In the genomic region with DNA sequence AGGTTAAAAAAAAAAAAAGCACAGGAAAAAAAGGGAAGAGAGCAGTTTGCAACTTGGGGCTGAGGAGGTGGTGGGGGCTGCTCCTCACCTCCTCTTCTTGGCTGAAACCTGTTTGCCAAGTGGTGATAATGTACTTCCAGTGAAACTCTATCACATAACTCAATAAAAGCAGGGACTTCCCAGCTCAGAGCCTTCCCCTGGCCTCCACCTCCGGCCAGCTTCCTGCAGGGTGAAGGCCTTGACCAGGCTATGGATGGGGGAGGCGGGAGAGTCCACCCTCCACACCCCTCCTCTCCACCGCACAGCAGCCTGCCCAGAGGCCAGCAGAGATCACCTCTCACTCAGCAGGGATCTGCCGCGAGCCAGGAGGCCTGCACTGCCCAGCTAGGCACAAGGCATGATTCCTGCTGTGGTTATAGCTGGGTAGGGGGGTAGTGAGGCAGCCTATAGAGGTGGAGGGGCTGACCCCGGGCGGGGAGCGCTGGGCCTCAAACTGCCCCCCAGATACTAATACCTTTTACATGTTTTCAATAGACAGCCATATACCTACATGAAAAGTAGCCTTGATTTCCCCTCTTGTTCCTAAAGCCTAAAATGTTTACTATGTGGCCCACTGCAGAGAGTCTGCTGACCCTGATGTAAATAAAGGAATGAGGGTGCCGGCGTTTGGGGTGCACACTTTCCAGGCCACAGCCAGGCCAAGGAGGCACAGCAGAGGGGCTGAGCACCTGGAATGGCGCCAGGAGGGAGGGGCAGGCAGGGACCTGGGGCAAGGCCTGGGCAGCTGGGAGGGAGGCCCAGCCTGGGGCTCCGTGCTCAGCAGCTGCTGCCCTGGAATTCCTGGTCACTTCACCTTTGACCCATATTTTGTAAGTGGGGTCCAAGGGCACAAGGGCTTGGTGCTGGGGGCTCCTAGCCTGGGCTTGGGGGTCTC, we compare ENCODE assay signal across 9 cellular contexts. TPM values are rescaled to one million over a fixed set of nuclear protein-coding genes. Genes with fewer than 3 reads are reported as not detected.
DNase-seq lines count a peak whose midpoint lies in the region; ATAC-seq and TF ChIP-seq lines count a peak whose summit lies in the region.
"Had no signal": no experiment of that assay in that cellular context is flagged by ENCODE, and none has a peak within 500 bp of the region (broad histone marks: within the 10 kb centered on the region; RNA-seq: fewer than 3 reads in every experiment).

No MANE protein-coding gene starts in this region.

- H2BK120ac ChIP-seq in mesendoderm (ENCODE audit: low read depth, low read length) = no peak overlapping the region

- H4K5ac ChIP-seq in mesendoderm (ENCODE audit: low read length) = no peak overlapping the region

- peaks cover 12% of the 10 kb centered on the region for H3F3A ChIP-seq in PC-9 (ENCODE audit: insufficient read depth, low read depth)

- H3K79me1 ChIP-seq in mesendoderm (ENCODE audit: low read length) = peaks cover 23% of the 10 kb centered on the region

- H2AFZ ChIP-seq in PC-9 (no peak overlapping the region), osteoblast (ENCODE audit: low read length) (no peak overlapping the region)

- no peak for TF ChIP-seq CTCF in PC-9 (conservative IDR thresholded peaks at IDR 0.05)
- TF ChIP-seq CTCF in fibroblast of pulmonary artery (IDR thresholded peaks at IDR 0.05; ENCODE audit: low read length, missing control alignments) = no peak
- TF ChIP-seq CTCF in osteoblast (IDR thresholded peaks at IDR 0.05; ENCODE audit: extremely low read depth, low read depth, low read length) = no peak

- H3K9me3 ChIP-seq in PC-9 (ENCODE audit: insufficient read depth, low read depth) = no peaks in the 10 kb centered on the region
- H3K9me3 ChIP-seq in osteoblast (ENCODE audit: low read depth, low read length) = no peaks in the 10 kb centered on the region

- H3K4ac ChIP-seq in mesendoderm (ENCODE audit: low read depth, low read length) = no peak overlapping the region

- no peak overlapping the region for H4K8ac ChIP-seq in mesendoderm (ENCODE audit: low read depth, low read length)

- H2BK15ac ChIP-seq in mesendoderm (replicated peaks; ENCODE audit: low read depth) = no peak overlapping the region

- no peak overlapping the region for H3K18ac ChIP-seq in mesendoderm (ENCODE audit: low read length)

- no peak overlapping the region for H2BK5ac ChIP-seq in mesendoderm (ENCODE audit: low read length)

- intact Hi-C loops in PC-9 (cut with micrococcal nuclease; ENCODE audit: unreplicated experiment) = no loop called here

- no peaks in the 10 kb centered on the region; the same call in 1 of the 2 replicates for H3K36me3 ChIP-seq in PC-9 (ENCODE audit: low read depth)
- peaks cover 3% of the 10 kb centered on the region for H3K36me3 ChIP-seq in osteoblast (ENCODE audit: insufficient read depth, low read length)
- H3K36me3 ChIP-seq in mesendoderm (ENCODE audit: control insufficient read depth, insufficient read depth, low read length) = no peaks in the 10 kb centered on the region

- POLR2A ChIA-PET in PC-9 (lab: Charles Lee; ENCODE audit: unreplicated experiment) = no interaction called here

- H4K20me1 ChIP-seq in PC-9 (ENCODE audit: insufficient read depth) (peaks cover 95% of the 10 kb centered on the region), osteoblast (ENCODE audit: insufficient read depth, low read length) (peaks cover 78% of the 10 kb centered on the region)

- H3K4me2 ChIP-seq in PC-9 (peak overlapping the region; percentile 50), osteoblast (ENCODE audit: insufficient read depth, low read length) (no peak overlapping the region), mesendoderm (ENCODE audit: low read length) (no peak overlapping the region)

- H3K9ac ChIP-seq in mesendoderm (ENCODE audit: low read length) = no peak overlapping the region

- no peaks in the 10 kb centered on the region for H3K9me2 ChIP-seq in PC-9 (ENCODE audit: insufficient read depth)

- in situ Hi-C loops in Caki2 (cut with HindIII; ENCODE audit: low pct_unique_long_range_greater_than_20kb, low sequenced_read_pairs) = no loop called here

- no peak overlapping the region for H3K4me3 ChIP-seq in PC-9
- H3K4me3 ChIP-seq in fibroblast of pulmonary artery (replicated peaks; ENCODE audit: low read depth, low read length) = no peak overlapping the region
- H3K4me3 ChIP-seq in osteoblast (ENCODE audit: insufficient read depth, low read length) = no peak overlapping the region
- H3K4me3 ChIP-seq in mesendoderm (ENCODE audit: low read length) = no peak overlapping the region

- H3K79me2 ChIP-seq in PC-9 (ENCODE audit: low read depth) = peaks cover 99% of the 10 kb centered on the region
- peaks cover 98% of the 10 kb centered on the region for H3K79me2 ChIP-seq in osteoblast (ENCODE audit: insufficient read depth, low read length)
- H3K79me2 ChIP-seq in mesendoderm (ENCODE audit: control insufficient read depth, insufficient read depth, low read length) = peaks cover 91% of the 10 kb centered on the region

- no peak overlapping the region for H2AK5ac ChIP-seq in mesendoderm (ENCODE audit: low read length)

- no peak overlapping the region for H3K23ac ChIP-seq in mesendoderm (ENCODE audit: low read length)

- DNase-seq in Caki2 (ENCODE audit: low read depth) (peak; percentile 71), PC-9 (peak; percentile 71 to 78), fibroblast of pulmonary artery (ENCODE audit: low read depth) (peak; percentile 58), osteoblast (ENCODE audit: insufficient read length, low spot score, missing footprints) (peak; percentile 84), mesendoderm (no peak), H4 (ENCODE audit: low spot score) (no peak)
- no peak for DNase-seq in activated naive CD4-positive, alpha-beta T cell treated with Interleukin-2 at 50 U/mL for 16 hours
- DNase-seq: NCI-H1694 had no signal

- H3K27ac ChIP-seq in PC-9 = peak overlapping the region; percentile 69
- H3K27ac ChIP-seq in osteoblast (ENCODE audit: low read depth, low read length) = peak overlapping the region; percentile 28
- no peak overlapping the region for H3K27ac ChIP-seq in mesendoderm (ENCODE audit: low read depth, low read length)

- no CpG with 5 or more reads among the region's 12 CpGs for WGBS in mesendoderm (ENCODE audit: extremely low coverage, insufficient coverage, low lambda C conversion rate)

- H3K27me3 ChIP-seq in PC-9 (ENCODE audit: insufficient read depth, low read depth) (no peaks in the 10 kb centered on the region), osteoblast (ENCODE audit: insufficient read depth, low read length) (no peaks in the 10 kb centered on the region), mesendoderm (ENCODE audit: insufficient read depth, low read length, poor library complexity) (no peaks in the 10 kb centered on the region)

- ATAC-seq in GM21515 (IDR thresholded peaks at IDR 0.05; ENCODE audit: unreplicated experiment) = no peak

- CTCF ChIA-PET in PC-9 (lab: Charles Lee) = no interaction called here

- no TSS peak for BruUV-seq in PC-9 (replicated peaks; lab: Mats Ljungman, UMichigan)

- H3K56ac ChIP-seq in mesendoderm (ENCODE audit: low read length) = no peak overlapping the region

- H3K4me1 ChIP-seq in PC-9 (replicated peaks; ENCODE audit: insufficient read depth) = peaks cover 24% of the 10 kb centered on the region
- peaks cover 22% of the 10 kb centered on the region for H3K4me1 ChIP-seq in osteoblast (ENCODE audit: insufficient read depth, low read length)
- H3K4me1 ChIP-seq in mesendoderm (ENCODE audit: control insufficient read depth, low read depth, low read length) = peaks cover 3% of the 10 kb centered on the region

RNA-seq across cellular contexts. Expression of gene ZNF787, which starts 10.3 kb away (rescaled TPM):
- total RNA-seq in Caki2 (2014; rRNA removed; shearing (Covaris generic); ENCODE audit: low replicate concordance) = 63.4 and 64.2 TPM in 2 replicates
- total RNA-seq in PC-9 (2021) (51.4 and 51.5 TPM in 2 replicates), osteoblast (23.6 and 27.5 TPM in 2 replicates)
- polyA plus RNA-seq in mesendoderm (2013, experiment 1 of 2) = 50.7 TPM
- polyA plus RNA-seq in mesendoderm (2013, experiment 2 of 2) = 51.3 TPM
- 8.6 and 12.4 TPM in 2 replicates for total RNA-seq in H4 (2014; rRNA removed; shearing (Covaris generic))

RNA-seq across cellular contexts. Expression of gene ZNF444, which starts 30.3 kb away (rescaled TPM):
- total RNA-seq in Caki2 (2014; rRNA removed; shearing (Covaris generic); ENCODE audit: low replicate concordance) = 30.9 and 31.3 TPM in 2 replicates
- total RNA-seq in PC-9 (2021) (50.5 and 74.2 TPM in 2 replicates), osteoblast (13.0 and 16.6 TPM in 2 replicates)
- 19.9 TPM for polyA plus RNA-seq in mesendoderm (2013, experiment 1 of 2)
- 20.3 TPM for polyA plus RNA-seq in mesendoderm (2013, experiment 2 of 2)
- total RNA-seq in H4 (2014; rRNA removed; shearing (Covaris generic)) = 9.4 and 13.8 TPM in 2 replicates

Comparison
In these comparisons a context has a peak if more than half of its experiments do, and no peak if none do; other contexts are left out.
1. DNase-seq: peak in Caki2 (single experiment), PC-9 (2 of 2), fibroblast of pulmonary artery (single experiment) and osteoblast (single experiment); none in mesendoderm (single experiment), H4 (single experiment) and activated naive CD4-positive, alpha-beta T cell treated with Interleukin-2 at 50 U/mL for 16 hours (single experiment).